In genomic region chr2:37342636-37343211, GRCh38 we compare ENCODE assay signal across 17 cellular contexts. TPM values are rescaled to one million over a fixed set of nuclear protein-coding genes. Genes with fewer than 3 reads are reported as not detected.
DNase-seq lines count a peak whose midpoint lies in the region; ATAC-seq and TF ChIP-seq lines count a peak whose summit lies in the region.
"Had no signal": no experiment of that assay in that cellular context is flagged by ENCODE, and none has a peak within 500 bp of the region (broad histone marks: within the 10 kb centered on the region; RNA-seq: fewer than 3 reads in every experiment).

No MANE protein-coding gene starts in this region.

- DNase-seq in BE2C (peak; percentile 40), ELF-1 (ENCODE audit: low read depth, low spot score) (peak; percentile 68), UCSD-AML1 (lab: John Stamatoyannopoulos, UW; ENCODE audit: unreplicated experiment) (peak; percentile 51), mesenchymal stem cell (no peak), MV-4-11 (lab: John Stamatoyannopoulos, UW) (no peak), RKO (ENCODE audit: low spot score) (no peak)
- DNase-seq: activated CD4-positive, alpha-beta T cell treated with anti-CD3 and anti-CD28 coated beads, Interleukin-2, amount 10 ng/mL, durations not matched to agents 7 days and 5 days; immature natural killer cell; NCI-H1048; NK-92 treated with Interleukin-12 subunit alpha and Interleukin-12 subunit beta, amount 100 ng/mL, for 24 hours; occipital lobe; stimulated activated CD4-positive, alpha-beta T cell treated with anti-CD3 and anti-CD28 coated beads, Interleukin-1b, Interleukin-23, amount 100 ng/mL, for 48 hours; stimulated activated naive B cell treated with anti-CD40 and anti-IgM and Interleukin-4, amounts not matched to agents 10 μg/mL and 1 μg/mL and 100 μg/mL, for 72 hours had no signal

- H3K14ac ChIP-seq in mesenchymal stem cell (ENCODE audit: low read length in 2 of 2): no peak overlapping the region

- H2AK5ac ChIP-seq in mesenchymal stem cell (ENCODE audit: low read length, severe bottlenecking): no peak overlapping the region

- no peak overlapping the region for H4K8ac ChIP-seq in mesenchymal stem cell (ENCODE audit: low read length)

- H3K4me3 ChIP-seq in BE2C (ENCODE audit: low read depth, low read length): no peak overlapping the region
- no peak overlapping the region for H3K4me3 ChIP-seq in mesenchymal stem cell (ENCODE audit: insufficient read depth in 1 of 2, low read depth in 1 of 2, low read length in 2 of 2)
- H3K4me3 ChIP-seq: K562, thoracic aorta had no signal

- TF ChIP-seq CTCF in BE2C (IDR thresholded peaks at IDR 0.05; ENCODE audit: low read depth, low read length): no peak

- H3K9me3 ChIP-seq in BE2C (no peaks in the 10 kb centered on the region), mesenchymal stem cell (ENCODE audit: control insufficient read depth, low read length) (no peaks in the 10 kb centered on the region)
- H3K9me3 ChIP-seq: thoracic aorta had no signal

- H2BK12ac ChIP-seq in mesenchymal stem cell (ENCODE audit: low read length in 2 of 2): no peak overlapping the region

- H3K79me1 ChIP-seq in mesenchymal stem cell (replicated peaks; ENCODE audit: low read length, poor library complexity, severe bottlenecking): no peaks in the 10 kb centered on the region

- no peak overlapping the region for H3K9ac ChIP-seq in mesenchymal stem cell (ENCODE audit: low read length)

- 77% methylated on average over 6 of the region's 7 CpGs for WGBS in mesenchymal stem cell

- no peaks in the 10 kb centered on the region for H3K36me3 ChIP-seq in BE2C
- no peaks in the 10 kb centered on the region for H3K36me3 ChIP-seq in mesenchymal stem cell (ENCODE audit: control insufficient read depth in 1 of 2, insufficient read depth in 2 of 2, low read depth in 1 of 2, low read length in 2 of 2)
- H3K36me3 ChIP-seq: thoracic aorta had no signal

- H2BK120ac ChIP-seq in mesenchymal stem cell (ENCODE audit: low read depth, low read length): no peak overlapping the region

- no peak overlapping the region for H3K4me2 ChIP-seq in mesenchymal stem cell (ENCODE audit: low read length, poor library complexity, severe bottlenecking)

- H2BK5ac ChIP-seq in mesenchymal stem cell (ENCODE audit: low read depth, low read length, poor library complexity, severe bottlenecking): no peak overlapping the region

- no peak for ATAC-seq in GM18858 (IDR thresholded peaks at IDR 0.05; ENCODE audit: unreplicated experiment)
- ATAC-seq: activated T-helper 17 cell treated with anti-CD3 and anti-CD28 coated beads, Interleukin-2, amount 50 U/mL, for 72 hours; stimulated activated naive B cell treated with anti-CD40 and anti-IgM and Interleukin-4, amounts not matched to agents 10 μg/mL and 1 μg/mL and 100 μg/mL, for 72 hours had no signal

- H3K4ac ChIP-seq in mesenchymal stem cell (ENCODE audit: low read depth in 1 of 2, low read length in 2 of 2): no peak overlapping the region

- no peak overlapping the region for H2AFZ ChIP-seq in mesenchymal stem cell (ENCODE audit: low read depth, low read length)

- H3K23ac ChIP-seq in mesenchymal stem cell (ENCODE audit: low read length in 2 of 2): no peak overlapping the region

- H4K91ac ChIP-seq in mesenchymal stem cell (ENCODE audit: low read length): no peak overlapping the region

- H3K27me3 ChIP-seq in BE2C (no peaks in the 10 kb centered on the region), mesenchymal stem cell (ENCODE audit: control insufficient read depth in 1 of 2, insufficient read depth in 1 of 2, low read length in 2 of 2) (no peaks in the 10 kb centered on the region)

- H3K27ac ChIP-seq in mesenchymal stem cell (ENCODE audit: low read length, poor library complexity, severe bottlenecking): no peak overlapping the region
- H3K27ac ChIP-seq: thoracic aorta had no signal

- H3K4me1 ChIP-seq in BE2C: peaks cover 19% of the 10 kb centered on the region
- peaks cover 8% of the 10 kb centered on the region for H3K4me1 ChIP-seq in mesenchymal stem cell (ENCODE audit: control insufficient read depth, insufficient read depth, low read depth, low read length)

- no peak overlapping the region for H3K18ac ChIP-seq in mesenchymal stem cell (ENCODE audit: low read depth in 1 of 2, low read length in 2 of 2)

- H2BK15ac ChIP-seq in mesenchymal stem cell (ENCODE audit: low read depth, poor library complexity, severe bottlenecking): peak overlapping the region; percentile 57

RNA-seq across cellular contexts. Expression of gene QPCT, which starts 1.7 kb away (rescaled TPM):
- polyA plus RNA-seq in BE2C (2012; ENCODE audit: insufficient read depth, insufficient read length, low read depth): 7.5 TPM
- polyA plus RNA-seq in mesenchymal stem cell (2013, experiment 1 of 2): 9.6 TPM
- polyA plus RNA-seq in mesenchymal stem cell (2013, experiment 2 of 2): 10.1 TPM

RNA-seq across cellular contexts. Expression of gene PRKD3, which starts 18.1 kb away (rescaled TPM):
- polyA plus RNA-seq in BE2C (2012; ENCODE audit: insufficient read depth, insufficient read length, low read depth): 24.5 TPM
- 15.0 TPM for polyA plus RNA-seq in mesenchymal stem cell (2013, experiment 1 of 2)
- 15.8 TPM for polyA plus RNA-seq in mesenchymal stem cell (2013, experiment 2 of 2)

Comparison
In these comparisons a context has a peak if more than half of its experiments do, and no peak if none do; other contexts are left out.
1. DNase-seq: peak in BE2C (single experiment), ELF-1 (single experiment) and UCSD-AML1 (single experiment); none in mesenchymal stem cell (single experiment), MV-4-11 (single experiment) and RKO (single experiment).